9 cellular contexts compared by ENCODE assay signal in genomic region chr13:101919541-101920306, GRCh38.
DNase-seq lines count a peak whose midpoint lies in the region; TF ChIP-seq lines count a peak whose summit lies in the region.
"Had no signal": no experiment of that assay in that cellular context is flagged by ENCODE, and none has a peak within 500 bp of the region (broad histone marks: within the 10 kb centered on the region; RNA-seq: fewer than 3 reads in every experiment).

No MANE protein-coding gene starts in this region.

- no peak overlapping the region for H4K5ac ChIP-seq in H9 (ENCODE audit: insufficient read length, low read depth, low read length)

- no peak overlapping the region for H2BK20ac ChIP-seq in H9 (ENCODE audit: low read depth, low read length, poor library complexity, severe bottlenecking)

- intact Hi-C loops in CD14-positive monocyte (cut with micrococcal nuclease) (no loop called here), transverse colon (cut with DNase I; ENCODE audit: low total_unique reads) (no loop called here)

- H3K14ac ChIP-seq in H9 (ENCODE audit: insufficient read depth, low read length) = no peak overlapping the region
- no peak overlapping the region for H3K14ac ChIP-seq in neuronal stem cell (ENCODE audit: low read length)

- no peaks in the 10 kb centered on the region for H4K20me1 ChIP-seq in H9 (ENCODE audit: control insufficient read depth, insufficient read depth, insufficient read length)

- no peaks in the 10 kb centered on the region for H3K36me3 ChIP-seq in neuronal stem cell (replicated peaks in 1 of 2; ENCODE audit: control insufficient read depth in 2 of 2, insufficient read depth in 2 of 2, low read length in 2 of 2)
- H3K36me3 ChIP-seq in transverse colon = no peaks in the 10 kb centered on the region

- H2BK5ac ChIP-seq in H9 (ENCODE audit: insufficient read length, low read length) (no peak overlapping the region), neuronal stem cell (ENCODE audit: low read length) (no peak overlapping the region)

- H3K18ac ChIP-seq in H9 (ENCODE audit: insufficient read length, low read depth, low read length) (no peak overlapping the region), neuronal stem cell (ENCODE audit: low read length) (no peak overlapping the region)

- H3K9me3 ChIP-seq in H9 (ENCODE audit: control insufficient read depth, low read depth, low read length) (no peaks in the 10 kb centered on the region), neuronal stem cell (replicated peaks in 1 of 2; ENCODE audit: control insufficient read depth in 2 of 2, insufficient read depth in 1 of 2, low read depth in 1 of 2, low read length in 2 of 2) (no peaks in the 10 kb centered on the region), transverse colon (no peaks in the 10 kb centered on the region)

- no peak overlapping the region for H4K91ac ChIP-seq in H9 (ENCODE audit: insufficient read length, low read depth, low read length)
- no peak overlapping the region for H4K91ac ChIP-seq in neuronal stem cell (ENCODE audit: low read depth, low read length, poor library complexity)

- H3K79me1 ChIP-seq in H9 (ENCODE audit: insufficient read depth, low read depth, low read length, poor library complexity, severe bottlenecking) (no peaks in the 10 kb centered on the region), neuronal stem cell (ENCODE audit: low read depth, low read length) (no peaks in the 10 kb centered on the region)

- H2BK120ac ChIP-seq in H9 (ENCODE audit: low read depth, low read length, poor library complexity, severe bottlenecking) = no peak overlapping the region
- no peak overlapping the region for H2BK120ac ChIP-seq in neuronal stem cell (ENCODE audit: low read depth, low read length)

- no peak overlapping the region for H3T11ph ChIP-seq in H9 (ENCODE audit: low read length)

- TF ChIP-seq POLR2A in transverse colon (IDR thresholded peaks at IDR 0.05) = no peak

- no peaks in the 10 kb centered on the region for H3K36me3 Mint-ChIP-seq in H9 (ENCODE audit: insufficient read depth in 1 of 3, low read depth in 3 of 3)
- H3K36me3 Mint-ChIP-seq in CD14-positive monocyte = no peaks in the 10 kb centered on the region
- no peaks in the 10 kb centered on the region for H3K36me3 Mint-ChIP-seq in T-helper 2 cell treated with Interferon-gamma antibody and Interleukin-4, amounts not matched to agents 5 μg/mL and 100 μg/mL, for 36 hours (ENCODE audit: low read depth)

- no peak overlapping the region for H3K4ac ChIP-seq in H9 (ENCODE audit: low read depth, low read length)
- no peak overlapping the region for H3K4ac ChIP-seq in neuronal stem cell (ENCODE audit: low read length)

- WGBS in H9 (ENCODE audit: extremely low coverage, insufficient read length, low lambda C conversion rate) = no CpG with 5 or more reads among the region's 27 CpGs
- no CpG with 5 or more reads among the region's 27 CpGs for WGBS in neuronal stem cell (ENCODE audit: extremely low coverage in 2 of 2, insufficient read length in 2 of 2, insufficient replicate concordance in 1 of 2), 2 donors
- 16 to 20% methylated on average over 7 to 27 of the region's 27 CpGs for WGBS in transverse colon (ENCODE audit: low coverage in 1 of 2), 2 donors

- H3K4me3 Mint-ChIP-seq in H9 (peak overlapping the region; percentile 50 to 76), CD14-positive monocyte (peak overlapping the region in 1 of 2 donors; percentile 22)
- no peak overlapping the region for H3K4me3 Mint-ChIP-seq in T-helper 2 cell treated with Interferon-gamma antibody and Interleukin-4, amounts not matched to agents 5 μg/mL and 100 μg/mL, for 36 hours
- H3K4me3 Mint-ChIP-seq: activated CD4-positive, alpha-beta memory T cell treated with anti-CD3 and anti-CD28 coated beads, Interleukin-2, amount 10 ng/mL, durations not matched to agents 7 days and 5 days had no signal

- H3K9me3 Mint-ChIP-seq in H9 = no peaks in the 10 kb centered on the region
- H3K9me3 Mint-ChIP-seq in CD14-positive monocyte = peaks cover 0 to 9% (median 1%) of the 10 kb centered on the region in 7 donors
- no peaks in the 10 kb centered on the region for H3K9me3 Mint-ChIP-seq in T-helper 2 cell treated with Interferon-gamma antibody and Interleukin-4, amounts not matched to agents 5 μg/mL and 100 μg/mL, for 36 hours
- H3K9me3 Mint-ChIP-seq: activated CD4-positive, alpha-beta memory T cell treated with anti-CD3 and anti-CD28 coated beads, Interleukin-2, amount 10 ng/mL, durations not matched to agents 7 days and 5 days had no signal

- no peak overlapping the region for H3K27ac Mint-ChIP-seq in H9
- H3K27ac Mint-ChIP-seq in CD14-positive monocyte = no peak overlapping the region
- no peak overlapping the region for H3K27ac Mint-ChIP-seq in T-helper 2 cell treated with Interferon-gamma antibody and Interleukin-4, amounts not matched to agents 5 μg/mL and 100 μg/mL, for 36 hours
- H3K27ac Mint-ChIP-seq: activated CD4-positive, alpha-beta memory T cell treated with anti-CD3 and anti-CD28 coated beads, Interleukin-2, amount 10 ng/mL, durations not matched to agents 7 days and 5 days had no signal

- H2AFZ ChIP-seq in H9 (ENCODE audit: low read length) (no peak overlapping the region), neuronal stem cell (ENCODE audit: low read length) (peak overlapping the region; percentile 11)

- H4K8ac ChIP-seq in H9 (replicated peaks; ENCODE audit: insufficient read length, low read depth, low read length) (no peak overlapping the region), neuronal stem cell (ENCODE audit: low read depth, low read length) (no peak overlapping the region)

- in situ Hi-C loops in transverse colon (cut with MboI; ENCODE audit: low pct_ligation_motif_present in 1 of 4, low pct_unique_long_range_greater_than_20kb in 1 of 4, low sequenced_read_pairs in 3 of 4) = no loop called here

- TF ChIP-seq CTCF in H9 (conservative IDR thresholded peaks at IDR 0.05) (peak; percentile 35; the same call in 2 of the 3 replicates), fibroblast of mammary gland (conservative IDR thresholded peaks at IDR 0.05; ENCODE audit: control insufficient read depth, insufficient read depth, low read depth, low read length) (no peak), CD14-positive monocyte (IDR thresholded peaks at IDR 0.05) (no peak), transverse colon (IDR thresholded peaks at IDR 0.05) (no peak)

- H3K56ac ChIP-seq in H9 (ENCODE audit: insufficient read length, low read depth, low read length) = no peak overlapping the region

- H3K4me2 ChIP-seq in H9 (ENCODE audit: insufficient read depth, insufficient read length, low read length) (peak overlapping the region; percentile 69), neuronal stem cell (ENCODE audit: insufficient read depth, low read length, poor library complexity, severe bottlenecking) (peak overlapping the region; percentile 51)

- no peak overlapping the region for H2AK5ac ChIP-seq in H9 (ENCODE audit: insufficient read length, low read length)
- no peak overlapping the region for H2AK5ac ChIP-seq in neuronal stem cell (ENCODE audit: low read depth, low read length)

- H3K27me3 ChIP-seq in H9 (ENCODE audit: insufficient read depth, low read length) (peaks cover 27% of the 10 kb centered on the region), neuronal stem cell (ENCODE audit: control insufficient read depth in 3 of 3, insufficient read depth in 3 of 3, low read depth in 1 of 3, low read length in 3 of 3) (peaks cover 23 to 81% (median 40%) of the 10 kb centered on the region in 3 experiments), transverse colon (peaks cover 80% of the 10 kb centered on the region)

- H3K4me3 ChIP-seq in fibroblast of mammary gland (ENCODE audit: control insufficient read depth, low read depth, low read length) (no peak overlapping the region), neuronal stem cell (ENCODE audit: low read length in 2 of 2) (peak overlapping the region in 1 of 2 donors; percentile 22), transverse colon (no peak overlapping the region)

- H2BK15ac ChIP-seq in H9 (ENCODE audit: low read depth, low read length) (no peak overlapping the region), neuronal stem cell (ENCODE audit: low read length) (no peak overlapping the region)

- H3K27me3 Mint-ChIP-seq in H9 (ENCODE audit: low read depth) = peaks cover 68% of the 10 kb centered on the region
- H3K27me3 Mint-ChIP-seq in CD14-positive monocyte (ENCODE audit: low read depth in 3 of 3) = peaks cover 44 to 49% (median 45%) of the 10 kb centered on the region in 3 donors
- peaks cover 48% of the 10 kb centered on the region for H3K27me3 Mint-ChIP-seq in T-helper 2 cell treated with Interferon-gamma antibody and Interleukin-4, amounts not matched to agents 5 μg/mL and 100 μg/mL, for 36 hours (ENCODE audit: low read depth)

- TF ChIP-seq EP300 in transverse colon (IDR thresholded peaks at IDR 0.05; ENCODE audit: low read depth) = no peak

- H3K4me1 Mint-ChIP-seq in H9 (peaks cover 27 to 35% of the 10 kb centered on the region in 2 experiments), CD14-positive monocyte (no peaks in the 10 kb centered on the region)
- no peaks in the 10 kb centered on the region for H3K4me1 Mint-ChIP-seq in T-helper 2 cell treated with Interferon-gamma antibody and Interleukin-4, amounts not matched to agents 5 μg/mL and 100 μg/mL, for 36 hours (ENCODE audit: low read depth)
- H3K4me1 Mint-ChIP-seq: activated CD4-positive, alpha-beta memory T cell treated with anti-CD3 and anti-CD28 coated beads, Interleukin-2, amount 10 ng/mL, durations not matched to agents 7 days and 5 days had no signal

- no peak overlapping the region for H3K27ac ChIP-seq in H9 (ENCODE audit: insufficient read length, low read depth, low read length)
- no peak overlapping the region for H3K27ac ChIP-seq in neuronal stem cell (replicated peaks; ENCODE audit: low read length)
- H3K27ac ChIP-seq in transverse colon = no peak overlapping the region

- H3K4me1 ChIP-seq in H9 (ENCODE audit: insufficient read depth, low read length) (no peaks in the 10 kb centered on the region), neuronal stem cell (ENCODE audit: control insufficient read depth in 2 of 2, insufficient read depth in 1 of 2, low read depth in 1 of 2, low read length in 2 of 2) (peaks cover 3 to 13% of the 10 kb centered on the region in 2 donors), transverse colon (peaks cover 0 to 8% (median 4%) of the 10 kb centered on the region in 4 donors)

- peaks cover 18% of the 10 kb centered on the region for H3K23me2 ChIP-seq in H9 (ENCODE audit: insufficient read length, low read depth, low read length, poor library complexity, severe bottlenecking)

- DNase-seq in H9 (peak; percentile 73), NCI-H69 (lab: John Stamatoyannopoulos, UW) (peak; percentile 86), fibroblast of mammary gland (ENCODE audit: low read depth) (peak; percentile 15), neuronal stem cell (ENCODE audit: low spot score) (peak; percentile 56), activated gamma-delta T cell (lab: John Stamatoyannopoulos, UW) (no peak), CD14-positive monocyte (ENCODE audit: low spot score) (no peak), transverse colon (no peak)
- no peak for DNase-seq in T-helper 2 cell treated with Interferon-gamma antibody and Interleukin-4, amounts not matched to agents 5 μg/mL and 100 μg/mL, for 36 hours (ENCODE audit: low spot score)
- DNase-seq: activated CD4-positive, alpha-beta memory T cell treated with anti-CD3 and anti-CD28 coated beads, Interleukin-2, amount 10 ng/mL, durations not matched to agents 7 days and 5 days had no signal

- H2BK12ac ChIP-seq in H9 (ENCODE audit: insufficient read length, low read depth, low read length) = no peak overlapping the region
- H2BK12ac ChIP-seq in neuronal stem cell (ENCODE audit: low read length) = no peak overlapping the region

- H3K9ac ChIP-seq in H9 (ENCODE audit: extremely low read depth, insufficient read length, low read length) (no peak overlapping the region), neuronal stem cell (ENCODE audit: low read depth, low read length, poor library complexity) (no peak overlapping the region)

- H3K23ac ChIP-seq in H9 (ENCODE audit: insufficient read length, low read depth, low read length) (no peak overlapping the region), neuronal stem cell (ENCODE audit: low read depth, low read length, poor library complexity) (no peak overlapping the region)

- no peaks in the 10 kb centered on the region for H3K79me2 ChIP-seq in H9 (ENCODE audit: insufficient read depth, low read length)

Comparison
In these comparisons a context has a peak if more than half of its experiments do, and no peak if none do; other contexts are left out.
1. DNase-seq: peak in H9 (single experiment), NCI-H69 (single experiment), fibroblast of mammary gland (single experiment) and neuronal stem cell (single experiment); none in activated gamma-delta T cell (single experiment), CD14-positive monocyte (single experiment), T-helper 2 cell treated with Interferon-gamma antibody and Interleukin-4, amounts not matched to agents 5 μg/mL and 100 μg/mL, for 36 hours (single experiment) and transverse colon (single experiment).